17 cellular contexts compared by ENCODE assay signal in the genomic region with DNA sequence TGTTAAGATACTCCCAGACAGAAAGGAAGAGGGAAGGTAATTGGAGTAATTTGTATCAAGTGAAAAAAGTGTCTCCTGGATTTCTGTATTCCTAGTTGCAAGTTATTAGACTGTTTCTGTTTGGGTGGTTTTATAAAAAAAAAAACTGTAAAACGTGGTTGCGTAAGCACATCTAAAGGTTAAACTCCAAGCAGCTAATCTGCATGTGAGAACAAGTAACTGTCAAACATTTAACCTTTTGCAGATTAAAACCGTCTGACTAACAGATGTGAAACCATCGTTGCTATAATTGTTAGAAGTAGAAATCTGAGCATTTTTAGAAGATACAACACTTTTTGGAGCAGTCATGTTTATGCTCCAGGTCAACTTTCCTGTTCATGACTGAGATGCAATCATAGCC.
A peak's percentile ranks its signal among the peaks of the same experiment; 100 is the strongest.
DNase-seq lines count a peak whose midpoint lies in the region; ATAC-seq and TF ChIP-seq lines count a peak whose summit lies in the region.
"Had no signal": no experiment of that assay in that cellular context is flagged by ENCODE, and none has a peak within 500 bp of the region (broad histone marks: within the 10 kb centered on the region; RNA-seq: fewer than 3 reads in every experiment).

No MANE protein-coding gene starts in this region.

- H3K79me2 ChIP-seq in PC-9 (ENCODE audit: low read depth), result no peaks in the 10 kb centered on the region

- DNase-seq in right atrium auricular region (ENCODE audit: low spot score), result no peak
- no peak for DNase-seq in Right ventricle myocardium inferior (ENCODE audit: missing footprints)
- DNase-seq in activated B cell treated with CpG ODN at 0.5 μM for 24 hours, result no peak
- DNase-seq in fibroblast of villous mesenchyme (ENCODE audit: low read depth), result peak; percentile 75
- DNase-seq in stimulated activated naive B cell treated with anti-CD40 and anti-IgM and Interleukin-4, amounts not matched to agents 10 μg/mL and 1 μg/mL and 100 μg/mL, for 72 hours, result no peak
- no peak for DNase-seq in amniotic stem cell (lab: John Stamatoyannopoulos, UW)
- DNase-seq in PC-9, result no peak
- DNase-seq: activated CD4-positive, alpha-beta T cell treated with anti-CD3 and anti-CD28 coated beads, Interleukin-2, amount 10 ng/mL, durations not matched to agents 24 days and 14 days; activated naive CD4-positive, alpha-beta T cell treated with Interleukin-2 at 50 U/mL for 16 hours; COR-L47; NCI-H1092 treated with DMSO at 0.1 percent for 48 hours; NCI-H2081 treated with DMSO at 0.1 percent for 48 hours; NCI-H524 treated with DMSO at 0.1 percent for 48 hours; stimulated activated CD4-positive, alpha-beta T cell treated with anti-CD3 and anti-CD28 coated beads, Interleukin-4, amount 100 ng/mL, for 24 hours; T-helper 9 cell had no signal

- H3F3A ChIP-seq in PC-9 (ENCODE audit: insufficient read depth, low read depth), result no peaks in the 10 kb centered on the region

- H2AFZ ChIP-seq in PC-9, result no peak overlapping the region

- POLR2A ChIA-PET in activated B cell treated with CpG ODN at 0.5 μM for 24 hours (lab: Charles Lee) (interaction anchor here (1.2 kb wide), 1 partner anchor 176 kb away, joined by 4 read pairs; no protein-coding TSS in a partner anchor), PC-9 (lab: Charles Lee; ENCODE audit: unreplicated experiment) (no interaction called here)

- H3K9me3 ChIP-seq in right atrium auricular region (no peaks in the 10 kb centered on the region), PC-9 (ENCODE audit: insufficient read depth, low read depth) (no peaks in the 10 kb centered on the region)
- H3K9me3 ChIP-seq: breast epithelium had no signal

- no peak overlapping the region for H3K4me3 ChIP-seq in right atrium auricular region
- no peak overlapping the region for H3K4me3 ChIP-seq in fibroblast of villous mesenchyme (ENCODE audit: low read depth, low read length)
- no peak overlapping the region for H3K4me3 ChIP-seq in PC-9
- H3K4me3 ChIP-seq: breast epithelium had no signal

- ATAC-seq in Right ventricle myocardium inferior (no peak), activated B cell treated with CpG ODN at 0.5 μM for 24 hours (ENCODE audit: low read depth) (no peak), HG02970 (IDR thresholded peaks at IDR 0.05; ENCODE audit: low FRiP score, unreplicated experiment) (no peak)
- ATAC-seq in stimulated activated naive B cell treated with anti-CD40 and anti-IgM and Interleukin-4, amounts not matched to agents 10 μg/mL and 1 μg/mL and 100 μg/mL, for 72 hours (replicated peaks), result peak; percentile 57 to 69

- peaks cover 74% of the 10 kb centered on the region for H3K36me3 Mint-ChIP-seq in activated B cell treated with CpG ODN at 0.5 μM for 24 hours (ENCODE audit: low read depth)
- H3K36me3 Mint-ChIP-seq in stimulated activated naive B cell treated with anti-CD40 and anti-IgM and Interleukin-4, amounts not matched to agents 10 μg/mL and 1 μg/mL and 100 μg/mL, for 72 hours, result peaks cover 14 to 62% of the 10 kb centered on the region in 2 donors

- peaks cover 75% of the 10 kb centered on the region for H3K4me1 Mint-ChIP-seq in activated B cell treated with CpG ODN at 0.5 μM for 24 hours
- peaks cover 50 to 88% of the 10 kb centered on the region in 2 donors for H3K4me1 Mint-ChIP-seq in stimulated activated naive B cell treated with anti-CD40 and anti-IgM and Interleukin-4, amounts not matched to agents 10 μg/mL and 1 μg/mL and 100 μg/mL, for 72 hours

- H3K4me1 ChIP-seq in right atrium auricular region (peaks cover 0 to 54% of the 10 kb centered on the region in 2 donors), PC-9 (replicated peaks; ENCODE audit: insufficient read depth) (no peaks in the 10 kb centered on the region)
- H3K4me1 ChIP-seq: breast epithelium had no signal

- no TSS peak for BruUV-seq in PC-9 (replicated peaks; lab: Mats Ljungman, UMichigan)

- H3K27me3 Mint-ChIP-seq in activated B cell treated with CpG ODN at 0.5 μM for 24 hours, result no peaks in the 10 kb centered on the region
- H3K27me3 Mint-ChIP-seq in stimulated activated naive B cell treated with anti-CD40 and anti-IgM and Interleukin-4, amounts not matched to agents 10 μg/mL and 1 μg/mL and 100 μg/mL, for 72 hours, result no peaks in the 10 kb centered on the region

- H3K27me3 ChIP-seq in right atrium auricular region (no peaks in the 10 kb centered on the region), PC-9 (ENCODE audit: insufficient read depth, low read depth) (peaks cover 94% of the 10 kb centered on the region)
- H3K27me3 ChIP-seq: breast epithelium had no signal

- intact Hi-C loops in Right ventricle myocardium inferior (cut with DNase I) (no loop called here), activated B cell treated with CpG ODN at 0.5 μM for 24 hours (cut with micrococcal nuclease) (no loop called here), PC-9 (cut with micrococcal nuclease; ENCODE audit: unreplicated experiment) (no loop called here)

- H3K4me3 Mint-ChIP-seq in activated B cell treated with CpG ODN at 0.5 μM for 24 hours, result no peak overlapping the region
- peak overlapping the region; percentile 50 to 62 for H3K4me3 Mint-ChIP-seq in stimulated activated naive B cell treated with anti-CD40 and anti-IgM and Interleukin-4, amounts not matched to agents 10 μg/mL and 1 μg/mL and 100 μg/mL, for 72 hours
- H3K4me3 Mint-ChIP-seq: activated CD4-positive, alpha-beta T cell treated with anti-CD3 and anti-CD28 coated beads, Interleukin-2, amount 10 ng/mL, durations not matched to agents 24 days and 14 days had no signal

- no peak overlapping the region for H3K4me2 ChIP-seq in PC-9

- H3K27ac Mint-ChIP-seq in activated B cell treated with CpG ODN at 0.5 μM for 24 hours, result peak overlapping the region; percentile 59
- H3K27ac Mint-ChIP-seq in stimulated activated naive B cell treated with anti-CD40 and anti-IgM and Interleukin-4, amounts not matched to agents 10 μg/mL and 1 μg/mL and 100 μg/mL, for 72 hours, result peak overlapping the region; percentile 77
- H3K27ac Mint-ChIP-seq: activated CD4-positive, alpha-beta T cell treated with anti-CD3 and anti-CD28 coated beads, Interleukin-2, amount 10 ng/mL, durations not matched to agents 24 days and 14 days had no signal

- no peak for TF ChIP-seq CTCF in right atrium auricular region (IDR thresholded peaks at IDR 0.05)
- TF ChIP-seq CTCF in activated B cell treated with CpG ODN at 0.5 μM for 24 hours (IDR thresholded peaks at IDR 0.05), result no peak
- no peak for TF ChIP-seq CTCF in fibroblast of villous mesenchyme (IDR thresholded peaks at IDR 0.05; ENCODE audit: insufficient read depth, low read depth, low read length)
- no peak for TF ChIP-seq CTCF in PC-9 (conservative IDR thresholded peaks at IDR 0.05)

- H3K36me3 ChIP-seq in right atrium auricular region, result no peaks in the 10 kb centered on the region
- H3K36me3 ChIP-seq in PC-9 (ENCODE audit: low read depth), result no peaks in the 10 kb centered on the region
- H3K36me3 ChIP-seq: breast epithelium had no signal

- H4K20me1 ChIP-seq in PC-9 (ENCODE audit: insufficient read depth), result no peaks in the 10 kb centered on the region

- peak overlapping the region; percentile 73 for H3K27ac ChIP-seq in right atrium auricular region
- H3K27ac ChIP-seq in PC-9, result no peak overlapping the region

- CTCF ChIA-PET in activated B cell treated with CpG ODN at 0.5 μM for 24 hours (lab: Charles Lee) (no interaction called here), PC-9 (lab: Charles Lee) (no interaction called here)

- no peaks in the 10 kb centered on the region for H3K9me2 ChIP-seq in PC-9 (ENCODE audit: insufficient read depth)

- H3K9me3 Mint-ChIP-seq in activated B cell treated with CpG ODN at 0.5 μM for 24 hours, result no peaks in the 10 kb centered on the region
- H3K9me3 Mint-ChIP-seq in stimulated activated naive B cell treated with anti-CD40 and anti-IgM and Interleukin-4, amounts not matched to agents 10 μg/mL and 1 μg/mL and 100 μg/mL, for 72 hours, result no peaks in the 10 kb centered on the region
- H3K9me3 Mint-ChIP-seq: activated CD4-positive, alpha-beta T cell treated with anti-CD3 and anti-CD28 coated beads, Interleukin-2, amount 10 ng/mL, durations not matched to agents 24 days and 14 days had no signal

Comparison
In these comparisons a context has a peak if more than half of its experiments do, and no peak if none do; other contexts are left out.
1. ATAC-seq: peak in stimulated activated naive B cell treated with anti-CD40 and anti-IgM and Interleukin-4, amounts not matched to agents 10 μg/mL and 1 μg/mL and 100 μg/mL, for 72 hours (2 of 2); none in Right ventricle myocardium inferior (single experiment), activated B cell treated with CpG ODN at 0.5 μM for 24 hours (single experiment) and HG02970 (single experiment).